31 cellular contexts compared by ENCODE assay signal in the genomic region with DNA sequence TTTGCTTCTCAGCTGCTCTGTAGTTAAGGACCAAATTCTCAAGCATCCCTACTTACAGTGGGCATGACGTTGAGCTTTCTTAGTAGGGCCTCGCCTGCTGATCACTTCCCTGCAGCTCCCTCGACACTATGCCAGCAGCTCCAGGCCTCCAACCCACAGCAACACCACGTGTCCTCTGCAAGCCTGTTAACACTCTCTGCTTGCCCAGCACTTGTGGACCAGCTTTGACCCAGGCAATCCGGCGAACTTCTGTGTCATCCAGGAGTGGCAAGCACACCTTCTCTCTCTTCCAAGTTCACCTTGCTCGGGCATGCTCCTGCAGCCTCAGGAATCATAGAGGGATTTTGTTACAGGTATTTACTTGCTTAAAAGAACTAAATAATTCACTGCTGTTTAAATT.
"Had no signal": no experiment of that assay in that cellular context is flagged by ENCODE, and none has a peak within 500 bp of the region (broad histone marks: within the 10 kb centered on the region; RNA-seq: fewer than 3 reads in every experiment).

No MANE protein-coding gene starts in this region.

- H3K4me3 ChIP-seq: ovary, prostate gland, stomach, thyroid gland, upper lobe of left lung had no signal

- H3K9me3 ChIP-seq: neutrophil, ovary, prostate gland, stomach, thyroid gland, upper lobe of left lung had no signal

- H3K36me3 Mint-ChIP-seq: activated naive CD4-positive, alpha-beta T cell treated with anti-CD3 and anti-CD28 coated beads, Interleukin-2, amount 50 U/mL, for 24 hours; natural killer cell treated with Interleukin-12 subunit alpha and Interleukin-12 subunit beta and Interleukin-15 and Interleukin-18, amount 100 ng/mL, for 72 hours; stimulated activated naive B cell treated with anti-CD40 and anti-IgM and Interleukin-4, amounts not matched to agents 10 μg/mL and 1 μg/mL and 100 μg/mL, for 72 hours had no signal

- H3K27me3 ChIP-seq: neutrophil, ovary, thyroid gland, upper lobe of left lung had no signal

- ATAC-seq: activated CD4-positive, CD25-positive, alpha-beta regulatory T cell treated with anti-CD3 and anti-CD28 coated beads, Interleukin-2, amount 50 U/mL, for 24 hours; activated naive CD8-positive, alpha-beta T cell treated with anti-CD3 and anti-CD28 coated beads, Interleukin-2, amount 50 U/mL, for 24 hours; natural killer cell treated with Interleukin-12 subunit alpha and Interleukin-12 subunit beta and Interleukin-15 and Interleukin-18, amount 100 ng/mL, for 72 hours; stimulated activated naive B cell treated with anti-CD40 and anti-IgM and Interleukin-4, amounts not matched to agents 10 μg/mL and 1 μg/mL and 100 μg/mL, for 72 hours had no signal

- H3K36me3 ChIP-seq: neutrophil, ovary, prostate gland, stomach, thyroid gland, upper lobe of left lung, WERI-Rb-1 had no signal

- FAIRE-seq: kidney, TTC549 had no signal

- H3K4me1 Mint-ChIP-seq: activated naive CD4-positive, alpha-beta T cell treated with anti-CD3 and anti-CD28 coated beads, Interleukin-2, amount 50 U/mL, for 24 hours; activated naive CD8-positive, alpha-beta T cell treated with anti-CD3 and anti-CD28 coated beads, Interleukin-2, amount 50 U/mL, for 24 hours; central memory CD8-positive, alpha-beta T cell; stimulated activated naive B cell treated with anti-CD40 and anti-IgM and Interleukin-4, amounts not matched to agents 10 μg/mL and 1 μg/mL and 100 μg/mL, for 72 hours had no signal

- H3K4me3 Mint-ChIP-seq: activated CD4-positive, alpha-beta memory T cell treated with anti-CD3 and anti-CD28 coated beads, Interleukin-2, amount 10 ng/mL, durations not matched to agents 7 days and 5 days; activated CD4-positive, alpha-beta T cell treated with anti-CD3 and anti-CD28 coated beads, Interleukin-2, amount 10 ng/mL, durations not matched to agents 24 days and 14 days; activated naive CD4-positive, alpha-beta T cell treated with anti-CD3 and anti-CD28 coated beads, Interleukin-2, amount 50 U/mL, for 24 hours; activated naive CD8-positive, alpha-beta T cell treated with anti-CD3 and anti-CD28 coated beads, Interleukin-2, amount 50 U/mL, for 24 hours; activated T-cell treated with anti-CD3 and anti-CD28 coated beads, Interleukin-2, amount 50 U/mL, for 24 hours; central memory CD8-positive, alpha-beta T cell; dendritic cell treated with granulocyte-macrophage colony-stimulating factor and Interleukin-4, amounts not matched to agents 40 ng/mL and 50 ng/mL, for 4 days; natural killer cell treated with Interleukin-12 subunit alpha and Interleukin-12 subunit beta and Interleukin-15 and Interleukin-18, amount 100 ng/mL, for 72 hours; stimulated activated naive B cell treated with anti-CD40 and anti-IgM and Interleukin-4, amounts not matched to agents 10 μg/mL and 1 μg/mL and 100 μg/mL, for 72 hours; T-helper 1 cell treated with Interleukin-12 subunit alpha and Interleukin-12 subunit beta and Interleukin-4 antibody, amounts not matched to agents 30 μg/mL and 1 μg/mL, for 36 hours had no signal

- H3K9me3 Mint-ChIP-seq: activated CD4-positive, alpha-beta memory T cell treated with anti-CD3 and anti-CD28 coated beads, Interleukin-2, amount 10 ng/mL, durations not matched to agents 7 days and 5 days; activated CD4-positive, alpha-beta T cell treated with anti-CD3 and anti-CD28 coated beads, Interleukin-2, amount 10 ng/mL, durations not matched to agents 24 days and 14 days; activated naive CD4-positive, alpha-beta T cell treated with anti-CD3 and anti-CD28 coated beads, Interleukin-2, amount 50 U/mL, for 24 hours; activated naive CD8-positive, alpha-beta T cell treated with anti-CD3 and anti-CD28 coated beads, Interleukin-2, amount 50 U/mL, for 24 hours; activated T-cell treated with anti-CD3 and anti-CD28 coated beads, Interleukin-2, amount 50 U/mL, for 24 hours; central memory CD8-positive, alpha-beta T cell; dendritic cell treated with granulocyte-macrophage colony-stimulating factor and Interleukin-4, amounts not matched to agents 40 ng/mL and 50 ng/mL, for 4 days; natural killer cell treated with Interleukin-12 subunit alpha and Interleukin-12 subunit beta and Interleukin-15 and Interleukin-18, amount 100 ng/mL, for 72 hours; T-helper 1 cell treated with Interleukin-12 subunit alpha and Interleukin-12 subunit beta and Interleukin-4 antibody, amounts not matched to agents 30 μg/mL and 1 μg/mL, for 36 hours had no signal

- H3K27ac ChIP-seq: neutrophil, ovary, prostate gland, stomach, thyroid gland, upper lobe of left lung, WERI-Rb-1 had no signal

- H3K4me1 ChIP-seq: prostate gland, stomach, thyroid gland, upper lobe of left lung had no signal

- H3K27ac Mint-ChIP-seq: activated CD4-positive, alpha-beta memory T cell treated with anti-CD3 and anti-CD28 coated beads, Interleukin-2, amount 10 ng/mL, durations not matched to agents 7 days and 5 days; activated CD4-positive, alpha-beta T cell treated with anti-CD3 and anti-CD28 coated beads, Interleukin-2, amount 10 ng/mL, durations not matched to agents 24 days and 14 days; activated naive CD4-positive, alpha-beta T cell treated with anti-CD3 and anti-CD28 coated beads, Interleukin-2, amount 50 U/mL, for 24 hours; activated naive CD8-positive, alpha-beta T cell treated with anti-CD3 and anti-CD28 coated beads, Interleukin-2, amount 50 U/mL, for 24 hours; activated T-cell treated with anti-CD3 and anti-CD28 coated beads, Interleukin-2, amount 50 U/mL, for 24 hours; dendritic cell treated with granulocyte-macrophage colony-stimulating factor and Interleukin-4, amounts not matched to agents 40 ng/mL and 50 ng/mL, for 4 days; natural killer cell treated with Interleukin-12 subunit alpha and Interleukin-12 subunit beta and Interleukin-15 and Interleukin-18, amount 100 ng/mL, for 72 hours; stimulated activated naive B cell treated with anti-CD40 and anti-IgM and Interleukin-4, amounts not matched to agents 10 μg/mL and 1 μg/mL and 100 μg/mL, for 72 hours; T-helper 1 cell treated with Interleukin-12 subunit alpha and Interleukin-12 subunit beta and Interleukin-4 antibody, amounts not matched to agents 30 μg/mL and 1 μg/mL, for 36 hours had no signal

- H3K27me3 Mint-ChIP-seq: activated naive CD4-positive, alpha-beta T cell treated with anti-CD3 and anti-CD28 coated beads, Interleukin-2, amount 50 U/mL, for 24 hours; dendritic cell treated with granulocyte-macrophage colony-stimulating factor and Interleukin-4, amounts not matched to agents 40 ng/mL and 50 ng/mL, for 4 days had no signal

- DNase-seq: activated CD4-positive, alpha-beta memory T cell treated with anti-CD3 and anti-CD28 coated beads, Interleukin-2, amount 10 ng/mL, durations not matched to agents 7 days and 5 days; activated CD4-positive, alpha-beta T cell treated with anti-CD3 and anti-CD28 coated beads, Interleukin-2, amount 10 ng/mL, durations not matched to agents 24 days and 14 days; activated CD8-positive, alpha-beta memory T cell treated with anti-CD3 and anti-CD28 coated beads, Interleukin-2, amount 50 U/mL, for 48 hours; activated gamma-delta T cell treated with Interleukin-2 at 50 U/mL for 16 hours; activated naive CD8-positive, alpha-beta T cell treated with anti-CD3 and anti-CD28 coated beads, Interleukin-2, amount 50 U/mL, for 24 hours; activated T-cell treated with anti-CD3 and anti-CD28 coated beads, Interleukin-2, amount 50 U/mL, for 24 hours; amygdala; effector CD4-positive, alpha-beta T cell; hippocampal formation; kidney; mesenchymal stem cell; ovary; retina; stimulated activated CD4-positive, alpha-beta T cell treated with anti-CD3 and anti-CD28 coated beads, Interleukin-15, amount 100 ng/mL, for 24 hours; stimulated activated CD4-positive, alpha-beta T cell treated with anti-CD3 and anti-CD28 coated beads, Interleukin-2, amount 100 ng/mL, for 24 hours; stimulated activated naive B cell treated with anti-CD40 and anti-IgM and Interleukin-4, amounts not matched to agents 10 μg/mL and 1 μg/mL and 100 μg/mL, for 72 hours; stomach; SW 1271; T-helper 9 cell; thyroid gland; upper lobe of left lung; WERI-Rb-1 had no signal
